In genomic region chr22:30216710-30217109, GRCh38 we compare ENCODE assay signal across 19 cellular contexts. TPM values are rescaled to one million over a fixed set of nuclear protein-coding genes. Genes with fewer than 3 reads are reported as not detected.
DNase-seq lines count a peak whose midpoint lies in the region; ATAC-seq, FAIRE-seq and TF ChIP-seq lines count a peak whose summit lies in the region.
"Had no signal": no experiment of that assay in that cellular context is flagged by ENCODE, and none has a peak within 500 bp of the region (broad histone marks: within the 10 kb centered on the region; RNA-seq: fewer than 3 reads in every experiment).

No MANE protein-coding gene starts in this region.

- peak overlapping the region; percentile 49 for H3K27ac Mint-ChIP-seq in activated CD8-positive, alpha-beta memory T cell treated with anti-CD3 and anti-CD28 coated beads, Interleukin-2, amount 10 ng/mL, durations not matched to agents 7 days and 5 days
- peak overlapping the region; percentile 67 for H3K27ac Mint-ChIP-seq in activated CD8-positive, alpha-beta T cell treated with anti-CD3 and anti-CD28 coated beads, Interleukin-2, amount 10 ng/mL, durations not matched to agents 7 days and 5 days

- intact Hi-C loops in IMR-90 (cut with micrococcal nuclease), result no loop called here

- H4K8ac ChIP-seq in IMR-90 (ENCODE audit: low read depth in 2 of 2, low read length in 2 of 2), result peak overlapping the region in 1 of 2 experiments; percentile 13; a peak in 1 of 4 replicates
- H4K8ac ChIP-seq in trophoblast cell (ENCODE audit: low read depth, low read length), result no peak overlapping the region

- no peak overlapping the region for H3K27ac ChIP-seq in IMR-90 (ENCODE audit: insufficient read depth, low read length)
- H3K27ac ChIP-seq in trophoblast cell (ENCODE audit: low read depth, low read length), result no peak overlapping the region

- no peaks in the 10 kb centered on the region for H3K27me3 Mint-ChIP-seq in activated CD8-positive, alpha-beta memory T cell treated with anti-CD3 and anti-CD28 coated beads, Interleukin-2, amount 10 ng/mL, durations not matched to agents 7 days and 5 days
- no peaks in the 10 kb centered on the region for H3K27me3 Mint-ChIP-seq in activated CD8-positive, alpha-beta T cell treated with anti-CD3 and anti-CD28 coated beads, Interleukin-2, amount 10 ng/mL, durations not matched to agents 7 days and 5 days (ENCODE audit: low read depth)

- H3K27me3 ChIP-seq in IMR-90 (ENCODE audit: control insufficient read depth, insufficient read depth, low read length) (no peaks in the 10 kb centered on the region), trophoblast cell (ENCODE audit: insufficient read depth, low read length) (no peaks in the 10 kb centered on the region)

- no peaks in the 10 kb centered on the region for H3K36me3 Mint-ChIP-seq in activated CD8-positive, alpha-beta memory T cell treated with anti-CD3 and anti-CD28 coated beads, Interleukin-2, amount 10 ng/mL, durations not matched to agents 7 days and 5 days
- H3K36me3 Mint-ChIP-seq in activated CD8-positive, alpha-beta T cell treated with anti-CD3 and anti-CD28 coated beads, Interleukin-2, amount 10 ng/mL, durations not matched to agents 7 days and 5 days (ENCODE audit: low read depth), result peaks cover 8% of the 10 kb centered on the region
- H3K36me3 Mint-ChIP-seq: CD14-positive monocyte had no signal

- H3K4me1 ChIP-seq in IMR-90 (ENCODE audit: control insufficient read depth, insufficient read depth, low read length) (peaks cover 16% of the 10 kb centered on the region), trophoblast cell (ENCODE audit: control insufficient read depth in 1 of 2, insufficient read depth in 2 of 2, low read length in 2 of 2) (peaks cover 3 to 4% of the 10 kb centered on the region in 2 experiments)

- H2BK20ac ChIP-seq in IMR-90 (ENCODE audit: low read depth, low read length), result peak overlapping the region; percentile 45; the same call in 1 of the 2 replicates

- H3K9me3 Mint-ChIP-seq in activated CD8-positive, alpha-beta memory T cell treated with anti-CD3 and anti-CD28 coated beads, Interleukin-2, amount 10 ng/mL, durations not matched to agents 7 days and 5 days (ENCODE audit: low read depth), result no peaks in the 10 kb centered on the region
- H3K9me3 Mint-ChIP-seq in activated CD8-positive, alpha-beta T cell treated with anti-CD3 and anti-CD28 coated beads, Interleukin-2, amount 10 ng/mL, durations not matched to agents 7 days and 5 days (ENCODE audit: insufficient read depth), result no peaks in the 10 kb centered on the region

- no peak overlapping the region for H4K5ac ChIP-seq in IMR-90 (ENCODE audit: low read depth, low read length)

- H3K4me3 ChIP-seq in IMR-90 (ENCODE audit: insufficient read depth, low read depth, low read length), result no peak overlapping the region
- no peak overlapping the region for H3K4me3 ChIP-seq in trophoblast cell (ENCODE audit: low read depth, low read length)

- H3K9ac ChIP-seq in IMR-90 (ENCODE audit: low read depth, low read length) (no peak overlapping the region), trophoblast cell (ENCODE audit: low read length) (no peak overlapping the region)

- no peak for FAIRE-seq in H54 (lab: Jason Lieb, UNC)
- FAIRE-seq: A204.1, HTR-8/SVneo had no signal

- H3K4me2 ChIP-seq in IMR-90 (ENCODE audit: low read depth, low read length), result no peak overlapping the region
- no peak overlapping the region for H3K4me2 ChIP-seq in trophoblast cell (ENCODE audit: low read length)

- H3K4me1 Mint-ChIP-seq in activated CD8-positive, alpha-beta memory T cell treated with anti-CD3 and anti-CD28 coated beads, Interleukin-2, amount 10 ng/mL, durations not matched to agents 7 days and 5 days, result peaks cover 79% of the 10 kb centered on the region
- peaks cover 92% of the 10 kb centered on the region for H3K4me1 Mint-ChIP-seq in activated CD8-positive, alpha-beta T cell treated with anti-CD3 and anti-CD28 coated beads, Interleukin-2, amount 10 ng/mL, durations not matched to agents 7 days and 5 days (ENCODE audit: low read depth)

- no peaks in the 10 kb centered on the region for H3K79me2 ChIP-seq in trophoblast cell (ENCODE audit: control insufficient read depth, insufficient read depth, low read length, poor library complexity)

- no peak overlapping the region for H4K12ac ChIP-seq in trophoblast cell (ENCODE audit: low read depth, low read length)

- peaks cover 7% of the 10 kb centered on the region for H3K9me1 ChIP-seq in IMR-90 (ENCODE audit: insufficient read depth, low read length)

- H2BK15ac ChIP-seq in IMR-90 (ENCODE audit: low read depth, low read length), result no peak overlapping the region

- H3K79me1 ChIP-seq in IMR-90 (ENCODE audit: low read depth in 1 of 2, low read length in 2 of 2) (0 out of 4 replicates have a peak, but pooled peaks cover 0 to 3% of the 10 kb centered on the region in 2 experiments), trophoblast cell (ENCODE audit: low read length) (no peaks in the 10 kb centered on the region)

- dilution Hi-C loops in IMR-90 (cut with HindIII; ENCODE audit: low sequenced_read_pairs, unreplicated experiment), result no loop called here

- WGBS in IMR-90 (ENCODE audit: extremely low coverage in 2 of 2, insufficient read length in 1 of 2), 2 experiments, result 100% methylated on average over 3 of the region's 10 CpGs; no CpG with 5 or more reads in 1 of the 2 experiments
- no CpG with 5 or more reads among the region's 10 CpGs for WGBS in trophoblast cell (ENCODE audit: extremely low coverage, insufficient coverage, insufficient read length)

- H2BK5ac ChIP-seq in IMR-90 (ENCODE audit: low read depth, low read length, poor library complexity, severe bottlenecking), result peak overlapping the region; percentile 14
- no peak overlapping the region for H2BK5ac ChIP-seq in trophoblast cell (ENCODE audit: low read depth, low read length, poor library complexity)

- H2AK5ac ChIP-seq in IMR-90 (ENCODE audit: low read depth, low read length) (peak overlapping the region; percentile 87), trophoblast cell (ENCODE audit: low read length) (no peak overlapping the region)

- H2AK9ac ChIP-seq in IMR-90 (replicated peaks; ENCODE audit: low read depth, low read length, poor library complexity), result no peak overlapping the region

- ATAC-seq in activated CD8-positive, alpha-beta memory T cell treated with anti-CD3 and anti-CD28 coated beads, Interleukin-2, amount 10 ng/mL, durations not matched to agents 7 days and 5 days, result no peak
- ATAC-seq in IMR-90 (ENCODE audit: low read depth), result no peak
- no peak for ATAC-seq in activated CD8-positive, alpha-beta T cell treated with anti-CD3 and anti-CD28 coated beads, Interleukin-2, amount 10 ng/mL, durations not matched to agents 7 days and 5 days
- ATAC-seq: PC-3, Right ventricle myocardium inferior had no signal

- H4K91ac ChIP-seq in IMR-90 (ENCODE audit: insufficient read depth, low read depth, low read length) (peak overlapping the region; percentile 11; the same call in 1 of the 2 replicates), trophoblast cell (ENCODE audit: low read depth, low read length) (no peak overlapping the region)

- BruUV-seq in IMR-90 (replicated peaks; lab: Mats Ljungman, UMichigan), result no TSS peak

- TF ChIP-seq CTCF in IMR-90 (conservative IDR thresholded peaks at IDR 0.05; ENCODE audit: low read depth, low read length), result no peak

- H2AFZ ChIP-seq in IMR-90 (replicated peaks; ENCODE audit: low read length, poor library complexity) (peak overlapping the region; percentile 33), trophoblast cell (ENCODE audit: insufficient read depth, low read length, poor library complexity) (no peak overlapping the region)

- POLR2A ChIA-PET in IMR-90 (lab: Charles Lee; ENCODE audit: unreplicated experiment), result no interaction called here
- POLR2A ChIA-PET in activated CD8-positive, alpha-beta T cell treated with anti-CD3 and anti-CD28 coated beads, Interleukin-2, amount 10 ng/mL, durations not matched to agents 7 days and 5 days (lab: Charles Lee), result no interaction called here

- H3K4ac ChIP-seq in IMR-90 (ENCODE audit: low read depth, low read length), result peak overlapping the region; percentile 58
- no peak overlapping the region for H3K4ac ChIP-seq in trophoblast cell (ENCODE audit: low read depth, low read length)

- H3K18ac ChIP-seq in IMR-90 (ENCODE audit: low read depth, low read length) (no peak overlapping the region), trophoblast cell (ENCODE audit: low read length) (no peak overlapping the region)

- no peak for TF ChIP-seq RAD21 in IMR-90 (IDR thresholded peaks at IDR 0.05; ENCODE audit: low read length)

- TF ChIP-seq POLR2A in IMR-90 (IDR thresholded peaks at IDR 0.05; ENCODE audit: low read depth, low read length) (no peak), H54 (IDR thresholded peaks at IDR 0.05; ENCODE audit: low read depth, low read length) (no peak)

- H3K9me3 ChIP-seq in IMR-90 (ENCODE audit: control insufficient read depth, insufficient read depth, low read length) (no peaks in the 10 kb centered on the region), trophoblast cell (ENCODE audit: insufficient read depth, low read depth, low read length) (peaks cover 2% of the 10 kb centered on the region)

- DNase-seq in activated CD8-positive, alpha-beta memory T cell treated with anti-CD3 and anti-CD28 coated beads, Interleukin-2, amount 10 ng/mL, durations not matched to agents 7 days and 5 days, result no peak
- DNase-seq in activated CD8-positive, alpha-beta memory T cell treated with anti-CD3 and anti-CD28 coated beads, Interleukin-2, amount 50 U/mL, for 48 hours, result no peak
- DNase-seq in IMR-90 (no peak), trophoblast cell (no peak), H54 (ENCODE audit: insufficient read length, low spot score) (no peak), cortex of kidney (lab: John Stamatoyannopoulos, UW) (no peak), iPS-NIHi7 (ENCODE audit: extremely low spot score) (no peak)
- no peak for DNase-seq in activated CD8-positive, alpha-beta T cell treated with anti-CD3 and anti-CD28 coated beads, Interleukin-2, amount 10 ng/mL, durations not matched to agents 7 days and 5 days
- DNase-seq: Calu3, KBM-7, NCI-H1048, NCI-H146, NCI-H69, PC-3 had no signal

- CTCF ChIA-PET in activated CD8-positive, alpha-beta memory T cell treated with anti-CD3 and anti-CD28 coated beads, Interleukin-2, amount 10 ng/mL, durations not matched to agents 7 days and 5 days (lab: Charles Lee), result no interaction called here
- CTCF ChIA-PET in IMR-90 (lab: Yijun Ruan, JAX), result no interaction called here
- CTCF ChIA-PET in activated CD8-positive, alpha-beta T cell treated with anti-CD3 and anti-CD28 coated beads, Interleukin-2, amount 10 ng/mL, durations not matched to agents 7 days and 5 days (lab: Charles Lee), result no interaction called here

- no peak overlapping the region for H3K4me3 Mint-ChIP-seq in activated CD8-positive, alpha-beta memory T cell treated with anti-CD3 and anti-CD28 coated beads, Interleukin-2, amount 10 ng/mL, durations not matched to agents 7 days and 5 days
- H3K4me3 Mint-ChIP-seq in activated CD8-positive, alpha-beta T cell treated with anti-CD3 and anti-CD28 coated beads, Interleukin-2, amount 10 ng/mL, durations not matched to agents 7 days and 5 days, result no peak overlapping the region
- H3K4me3 Mint-ChIP-seq: CD14-positive monocyte had no signal

- no peak overlapping the region for H2BK12ac ChIP-seq in trophoblast cell (ENCODE audit: low read length)

- no peaks in the 10 kb centered on the region for H3K36me3 ChIP-seq in IMR-90 (ENCODE audit: control insufficient read depth, insufficient read depth, low read length)
- H3K36me3 ChIP-seq in trophoblast cell (ENCODE audit: control insufficient read depth in 1 of 2, insufficient read depth in 2 of 2, low read length in 2 of 2), result no peaks in the 10 kb centered on the region

- H4K20me1 ChIP-seq in IMR-90 (ENCODE audit: insufficient read depth, low read length), result no peaks in the 10 kb centered on the region

- peak overlapping the region; percentile 17; the same call in 1 of the 2 replicates for H2BK120ac ChIP-seq in IMR-90 (ENCODE audit: low read depth, low read length)
- H2BK120ac ChIP-seq in trophoblast cell (ENCODE audit: insufficient read depth, low read length, poor library complexity), result no peak overlapping the region

- H3K14ac ChIP-seq in IMR-90 (replicated peaks; ENCODE audit: low read depth, low read length) (no peak overlapping the region), trophoblast cell (ENCODE audit: low read length) (peak overlapping the region; percentile 6)

- H3K23ac ChIP-seq in IMR-90 (ENCODE audit: low read depth, low read length), result no peak overlapping the region
- H3K23ac ChIP-seq in trophoblast cell (ENCODE audit: low read length), result no peak overlapping the region

- no peak overlapping the region for H3K56ac ChIP-seq in IMR-90 (ENCODE audit: extremely low read depth, insufficient read depth, low read length)

- in situ Hi-C loops in IMR-90 (cut with MboI; ENCODE audit: low sequenced_read_pairs), result no loop called here

RNA-seq across cellular contexts. Expression of gene LIF, which starts 29.8 kb away (rescaled TPM):
- 100 to 1,000 TPM; 107 to 304 TPM for total RNA-seq in activated CD8-positive, alpha-beta memory T cell treated with anti-CD3 and anti-CD28 coated beads, Interleukin-2, amount 10 ng/mL, durations not matched to agents 7 days and 5 days
- 79.4 and 130 TPM in 2 replicates for total RNA-seq in IMR-90 (2012; rRNA removed)
- 203 and 214 TPM in 2 replicates for polyA plus RNA-seq in IMR-90 (2012; rRNA removed)
- polyA plus RNA-seq in IMR-90 (2012; cell fraction: cytosol; rRNA removed), result 41.6 and 110 TPM in 2 replicates
- polyA plus RNA-seq in IMR-90 (2012; cell fraction: nucleus; rRNA removed; ENCODE audit: low replicate concordance), result 1,609 and 2,085 TPM in 2 replicates
- total RNA-seq in activated CD8-positive, alpha-beta T cell treated with anti-CD3 and anti-CD28 coated beads, Interleukin-2, amount 10 ng/mL, durations not matched to agents 7 days and 5 days, result 100 to 1,000 TPM; 532 to 569 TPM
- 1.2 and 1.4 TPM in 2 replicates for polyA plus RNA-seq in trophoblast cell (2013)
- polyA plus RNA-seq: CD14-positive monocyte had no signal

RNA-seq across cellular contexts. Expression of gene OSM, which starts 49.9 kb away (rescaled TPM):
- 100 to 1,000 TPM; 122 to 141 TPM for total RNA-seq in activated CD8-positive, alpha-beta memory T cell treated with anti-CD3 and anti-CD28 coated beads, Interleukin-2, amount 10 ng/mL, durations not matched to agents 7 days and 5 days
- total RNA-seq in IMR-90 (2012; rRNA removed), result not detected in 2 replicates
- not detected in 2 replicates for polyA plus RNA-seq in IMR-90 (2012; rRNA removed)
- polyA plus RNA-seq in IMR-90 (2012; cell fraction: cytosol; rRNA removed), result 0.07 TPM in 1 of 2 replicates, not detected in the other
- 0.42 and 0.81 TPM in 2 replicates for polyA plus RNA-seq in IMR-90 (2012; cell fraction: nucleus; rRNA removed; ENCODE audit: low replicate concordance)
- total RNA-seq in activated CD8-positive, alpha-beta T cell treated with anti-CD3 and anti-CD28 coated beads, Interleukin-2, amount 10 ng/mL, durations not matched to agents 7 days and 5 days, result 100 to 1,000 TPM; 135 to 140 TPM
- polyA plus RNA-seq in trophoblast cell (2013), result 0.19 and 0.25 TPM in 2 replicates
- total RNA-seq: Calu3, M059J, PC-3 had no signal

Comparison
In these comparisons a context has a peak if more than half of its experiments do, and no peak if none do; other contexts are left out.
1. RNA of gene OSM, which starts 49.9 kb away (total RNA-seq): 122 to 141 TPM in activated CD8-positive, alpha-beta memory T cell treated with anti-CD3 and anti-CD28 coated beads, Interleukin-2, amount 10 ng/mL, durations not matched to agents 7 days and 5 days and 135 to 140 TPM in activated CD8-positive, alpha-beta T cell treated with anti-CD3 and anti-CD28 coated beads, Interleukin-2, amount 10 ng/mL, durations not matched to agents 7 days and 5 days; not detected in IMR-90; every median in the first group is over 100 times any median in the second.